In the genomic region with DNA sequence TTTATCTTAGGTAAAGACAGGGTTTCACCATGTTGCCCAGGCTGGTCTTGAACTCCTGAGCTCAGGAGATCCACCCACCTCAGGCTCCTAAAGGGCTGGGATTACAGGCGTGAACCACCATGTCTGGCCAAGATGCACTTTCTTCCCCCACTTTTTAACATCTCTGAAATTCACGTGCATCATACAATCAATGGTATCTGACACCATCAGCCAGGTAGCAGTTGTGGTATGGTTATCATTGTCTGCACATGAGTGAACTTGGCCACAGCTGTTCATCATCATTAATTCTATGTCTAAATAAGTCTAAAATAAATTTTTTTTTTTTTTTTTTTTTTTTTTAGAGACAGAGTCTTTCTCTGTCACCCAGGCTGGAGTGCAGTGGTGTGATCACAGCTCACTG, we compare ENCODE assay signal across 9 cellular contexts. TPM values are rescaled to one million over a fixed set of nuclear protein-coding genes. Genes with fewer than 3 reads are reported as not detected.
"Had no signal": no experiment of that assay in that cellular context is flagged by ENCODE, and none has a peak within 500 bp of the region (broad histone marks: within the 10 kb centered on the region; RNA-seq: fewer than 3 reads in every experiment).

No MANE protein-coding gene starts in this region.

- FAIRE-seq: H1, H54, HepG2 had no signal

- H3K4me2 ChIP-seq: GM23338 had no signal

- ATAC-seq: GM23338, HepG2 had no signal

- H2AFZ ChIP-seq: GM23338 had no signal

- H3K27ac ChIP-seq: HL-60 had no signal

- H3K4me3 ChIP-seq: GM23338 had no signal

- DNase-seq: H9, HCEC 1CT, KBM-7 had no signal

RNA-seq across cellular contexts. Expression of gene MYLK3, which starts 34.2 kb away (rescaled TPM):
- polyA plus RNA-seq: IgD-negative memory B cell had no signal
